In genomic region chr16:82454152-82454551, GRCh38 we compare ENCODE assay signal across 21 cellular contexts.
"Had no signal": no experiment of that assay in that cellular context is flagged by ENCODE, and none has a peak within 500 bp of the region (broad histone marks: within the 10 kb centered on the region; RNA-seq: fewer than 3 reads in every experiment).

No MANE protein-coding gene starts in this region.

- H3K9me3 Mint-ChIP-seq: neural crest cell, type B pancreatic cell had no signal

- H3K36me3 ChIP-seq: lower lobe of right lung, neutrophil, right lobe of liver, stomach, thyroid gland had no signal

- H3K9me3 ChIP-seq: lower lobe of right lung, neutrophil, right lobe of liver, stomach, thyroid gland had no signal

- H3K27ac ChIP-seq: coronary artery, lower lobe of right lung, neutrophil, parathyroid adenoma, right lobe of liver, stomach, thyroid gland had no signal

- DNase-seq: dermis blood vessel endothelial cell; effector memory CD4-positive, alpha-beta T cell; erythroblast; hypothalamus; left ventricle myocardium superior; lower lobe of right lung; right lobe of liver; small intestine; stimulated activated CD4-positive, alpha-beta T cell treated with anti-CD3 and anti-CD28 coated beads, Interleukin-15, amount 100 ng/mL, for 24 hours; stimulated activated CD4-positive, alpha-beta T cell treated with anti-CD3 and anti-CD28 coated beads, Interleukin-2, amount 100 ng/mL, for 48 hours; stimulated activated CD8-positive, alpha-beta memory T cell treated with anti-CD3 and anti-CD28 coated beads, Interleukin-4, amount 100 ng/mL, for 48 hours; stimulated activated naive CD4-positive, alpha-beta T cell treated with Interleukin-2 at 50 U/mL for 16 hours; stomach; thyroid gland had no signal

- H3K4me1 ChIP-seq: parathyroid adenoma, stomach had no signal

- H3K27me3 ChIP-seq: right lobe of liver, thyroid gland had no signal

- H3K4me3 ChIP-seq: coronary artery, lower lobe of right lung, right lobe of liver, stomach, thyroid gland had no signal

- H3K36me3 Mint-ChIP-seq: naive thymus-derived CD8-positive, alpha-beta T cell; type B pancreatic cell had no signal

- H3K27ac Mint-ChIP-seq: naive thymus-derived CD8-positive, alpha-beta T cell; progenitor cell of endocrine pancreas; type B pancreatic cell had no signal

- H3K4me3 Mint-ChIP-seq: neural crest cell, type B pancreatic cell had no signal

- ATAC-seq: left ventricle myocardium superior; lower lobe of right lung; naive thymus-derived CD8-positive, alpha-beta T cell; right lobe of liver had no signal
